Comparison of ENCODE assay signal across 17 cellular contexts in the genomic region with DNA sequence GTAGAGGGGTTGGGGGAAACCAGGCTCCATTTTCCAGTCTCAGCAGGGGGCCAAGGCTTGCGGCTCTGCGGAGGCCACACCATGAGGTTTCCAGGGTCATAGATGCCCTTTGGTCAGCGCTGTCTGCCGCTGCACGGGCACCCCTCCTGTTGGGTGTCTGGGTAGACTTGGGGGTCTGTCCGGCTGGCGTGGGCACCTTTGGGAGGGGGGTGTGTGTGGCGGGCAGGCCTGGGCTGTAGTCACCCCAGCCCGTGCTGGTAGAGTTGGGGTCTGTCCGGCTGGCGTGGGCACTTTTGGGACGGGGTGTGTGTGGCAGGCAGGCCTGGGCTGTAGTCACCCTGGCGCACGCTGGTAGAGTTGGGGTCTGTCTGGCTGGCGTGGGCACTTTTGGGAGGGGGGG. TPM values are rescaled to one million over a fixed set of nuclear protein-coding genes. Genes with fewer than 3 reads are reported as not detected.
DNase-seq lines count a peak whose midpoint lies in the region; ATAC-seq, FAIRE-seq and TF ChIP-seq lines count a peak whose summit lies in the region.
"Had no signal": no experiment of that assay in that cellular context is flagged by ENCODE, and none has a peak within 500 bp of the region (broad histone marks: within the 10 kb centered on the region; RNA-seq: fewer than 3 reads in every experiment).

No MANE protein-coding gene starts in this region.

- BruUV-seq in HepG2 (replicated peaks; lab: Mats Ljungman, UMichigan), result no TSS peak

- TF ChIP-seq EP300 in HepG2 (IDR thresholded peaks at IDR 0.05; ENCODE audit: low read depth in 2 of 2, low read length in 2 of 2) (no peak), HepG2 (CRISPR knock-in tag; IDR thresholded peaks at IDR 0.05; ENCODE audit: borderline replicate concordance) (no peak)

- no peak for TF ChIP-seq RAD21 in HepG2 (CRISPR knock-in tag; IDR thresholded peaks at IDR 0.05)

- FAIRE-seq in HepG2 (lab: Jason Lieb, UNC), result no peak
- FAIRE-seq: K562 had no signal

- ATAC-seq in right lobe of liver, result no peak
- ATAC-seq in HepG2, result no peak
- no peak for ATAC-seq in left cardiac atrium

- no peak overlapping the region for H2AFZ ChIP-seq in HepG2 (ENCODE audit: low read length)

- no peaks in the 10 kb centered on the region for H3K79me2 ChIP-seq in HepG2 (ENCODE audit: insufficient read depth, low read length)

- H3K36me3 ChIP-seq in right lobe of liver (no peaks in the 10 kb centered on the region), HepG2 (replicated peaks in 1 of 2; ENCODE audit: control insufficient read depth in 1 of 2, insufficient read depth in 2 of 2, low read length in 2 of 2) (no peaks in the 10 kb centered on the region), rectal smooth muscle tissue (ENCODE audit: control insufficient read depth, insufficient read depth, low read length) (no peaks in the 10 kb centered on the region)
- H3K36me3 ChIP-seq: HAP-1 had no signal

- no peak overlapping the region for H3K4me2 ChIP-seq in HepG2 (ENCODE audit: low read depth, low read length)

- POLR2A ChIA-PET in HepG2 (lab: Yijun Ruan, JAX), result no interaction called here

- H3K9me3 ChIP-seq in right lobe of liver, result no peaks in the 10 kb centered on the region
- H3K9me3 ChIP-seq in HepG2 (ENCODE audit: low read length), result no peaks in the 10 kb centered on the region
- H3K9me3 ChIP-seq: HAP-1 had no signal

- TF ChIP-seq CTCF in right lobe of liver (IDR thresholded peaks at IDR 0.05) (no peak), HepG2 (CRISPR knock-in tag; IDR thresholded peaks at IDR 0.05) (no peak)

- in situ Hi-C loops in HepG2 (cut with HindIII; ENCODE audit: extremely low pct_ligation_motif_present, low pct_unique_long_range_greater_than_20kb), result no loop called here

- H3K27me3 ChIP-seq in right lobe of liver (no peaks in the 10 kb centered on the region), HepG2 (ENCODE audit: control insufficient read depth in 1 of 2, insufficient read depth in 2 of 2, low read length in 2 of 2) (peaks cover 21 to 69% of the 10 kb centered on the region in 2 experiments), rectal smooth muscle tissue (ENCODE audit: control insufficient read depth, insufficient read depth, low read length) (peaks cover 7% of the 10 kb centered on the region)

- no peaks in the 10 kb centered on the region for H4K20me1 ChIP-seq in HepG2 (ENCODE audit: insufficient read depth, low read length)

- WGBS in right lobe of liver (ENCODE audit: insufficient coverage, low coverage, low lambda C conversion rate, missing lambda C conversion rate), result 60% methylated on average over 6 of the region's 15 CpGs
- 0% methylated on average over 1 of the region's 15 CpGs for WGBS in HepG2 (ENCODE audit: low lambda C conversion rate)

- H3K9ac ChIP-seq in HepG2 (ENCODE audit: insufficient read depth, low read depth, low read length) (no peak overlapping the region), rectal smooth muscle tissue (ENCODE audit: low read length) (no peak overlapping the region)

- CTCF ChIA-PET in HepG2 (lab: Yijun Ruan, JAX; ENCODE audit: low intra/inter-chr PET ratio, low total read pairs), result no interaction called here

- TF ChIP-seq POLR2A in right lobe of liver (IDR thresholded peaks at IDR 0.05) (no peak), HepG2 (IDR thresholded peaks at IDR 0.05; ENCODE audit: insufficient read depth in 1 of 2, low read depth in 2 of 2, low read length in 2 of 2) (no peak)

- H3K4me1 ChIP-seq in right lobe of liver, result no peaks in the 10 kb centered on the region
- peaks cover 3% of the 10 kb centered on the region for H3K4me1 ChIP-seq in HepG2 (ENCODE audit: insufficient read depth, low read length)
- H3K4me1 ChIP-seq in rectal smooth muscle tissue (ENCODE audit: control insufficient read depth, insufficient read depth, low read length), result peaks cover 4% of the 10 kb centered on the region
- H3K4me1 ChIP-seq: HAP-1 had no signal

- H3K4me3 ChIP-seq in right lobe of liver, result no peak overlapping the region
- H3K4me3 ChIP-seq in HepG2 (replicated peaks in 1 of 3; ENCODE audit: insufficient read depth in 1 of 3, low read depth in 2 of 3, low read length in 3 of 3), result no peak overlapping the region
- peak overlapping the region; percentile 25 for H3K4me3 ChIP-seq in rectal smooth muscle tissue (ENCODE audit: low read length)
- H3K4me3 ChIP-seq: HAP-1, K562 had no signal

- intact Hi-C loops in right lobe of liver (cut with DNase I) (loop anchor here in 1 of 2 donors (10.0 kb wide), 1 partner anchor 273 kb away; no protein-coding TSS in a partner anchor), HepG2 (cut with micrococcal nuclease; ENCODE audit: unreplicated experiment) (no loop called here), left cardiac atrium (cut with DNase I) (no loop called here)

- H3K27ac ChIP-seq in right lobe of liver, result no peak overlapping the region
- H3K27ac ChIP-seq in HepG2 (ENCODE audit: extremely low read length, insufficient read depth, low read length), result no peak overlapping the region
- no peak overlapping the region for H3K27ac ChIP-seq in rectal smooth muscle tissue (ENCODE audit: low read depth, low read length)

- DNase-seq in right lobe of liver (peak in 2 of 3 donors; percentile 16 to 41), HepG2 (ENCODE audit: low spot score) (no peak), left cardiac atrium (peak; percentile 19), COLO668 (lab: John Stamatoyannopoulos, UW; ENCODE audit: unreplicated experiment) (no peak), NCI-H748 (lab: John Stamatoyannopoulos, UW; ENCODE audit: unreplicated experiment) (no peak), hippocampal formation (lab: John Stamatoyannopoulos, UW) (no peak), SIG-M5 treated with dmso at 0.1 percent for 504 hours (lab: John Stamatoyannopoulos, UW; ENCODE audit: unreplicated experiment) (no peak)
- DNase-seq: activated B cell treated with CpG ODN at 0.5 μM for 24 hours, mesendoderm, NCI-H1436, OCI-M1, SW 1271 had no signal

RNA-seq across cellular contexts. Expression of a gene that starts 18.6 kb away (rescaled TPM):
- total RNA-seq in right lobe of liver (10 to 100 TPM in 3 of 6 experiments, 1 to 10 TPM in 3; 2.3 to 20.6 (median 8.8) TPM), HepG2 (2016; rRNA removed; fragmentation: Illumina TruSeq; extraction: Trizol) (0.29 and 1.00 TPM in 2 replicates), left cardiac atrium (10 to 100 TPM; 24.9 to 31.2 TPM)
- total RNA-seq in HepG2 (2016; cell fraction: cytosol; rRNA removed; fragmentation: Illumina TruSeq; extraction: Trizol; ENCODE audit: low read depth), result 0.35 and 2.3 TPM in 2 replicates
- 0.65 and 1.00 TPM in 2 replicates for total RNA-seq in HepG2 (2016; cell fraction: insoluble cytoplasmic fraction; rRNA removed; fragmentation: Illumina TruSeq; extraction: Trizol)
- total RNA-seq in HepG2 (2016; cell fraction: membrane; rRNA removed; fragmentation: Illumina TruSeq; extraction: Trizol), result 1.00 and 1.5 TPM in 2 replicates
- total RNA-seq in HepG2 (2016; cell fraction: nucleus; rRNA removed; fragmentation: Illumina TruSeq; extraction: Trizol), result not detected in 2 replicates
- polyA plus RNA-seq in HepG2 (2011; rRNA removed), result 0.59 and 1.5 TPM in 2 replicates
- 0.87 and 0.93 TPM in 2 replicates for polyA plus RNA-seq in HepG2 (2011; cell fraction: cytosol; rRNA removed)
- 1.4 and 10.9 TPM in 2 replicates for polyA plus RNA-seq in HepG2 (2011; cell fraction: nucleus; rRNA removed)
- 0.93 and 1.1 TPM in 2 replicates for polyA plus RNA-seq in HepG2 (2012)
- 0.59 and 1.5 TPM in 2 replicates for polyA plus RNA-seq in HepG2 (2016; cell fraction: cytosol; fragmentation: Illumina TruSeq; extraction: Trizol; ENCODE audit: low read depth)
- 0.38 and 0.45 TPM in 2 replicates for polyA plus RNA-seq in HepG2 (2016; cell fraction: insoluble cytoplasmic fraction; fragmentation: Illumina TruSeq; extraction: Trizol; ENCODE audit: low read depth)
- polyA plus RNA-seq in HepG2 (2016; cell fraction: membrane; fragmentation: Illumina TruSeq; extraction: Trizol; ENCODE audit: low read depth), result 0.73 and 1.2 TPM in 2 replicates
- 0.79 and 0.90 TPM in 2 replicates for polyA plus RNA-seq in HepG2 (2016; cell fraction: nucleus; fragmentation: Illumina TruSeq; extraction: Trizol; ENCODE audit: insufficient read depth, low read depth)
- polyA minus RNA-seq in HepG2 (2011; rRNA and poly(A)+ RNA removed; ENCODE audit: low replicate concordance), result 0.28 and 0.60 TPM in 2 replicates
- polyA minus RNA-seq in HepG2 (2011; cell fraction: cytosol; rRNA and poly(A)+ RNA removed), result 0.59 and 0.70 TPM in 2 replicates
- not detected in 2 replicates for polyA minus RNA-seq in HepG2 (2011; cell fraction: nucleus; rRNA and poly(A)+ RNA removed)
- total RNA-seq: epithelial cell of proximal tubule had no signal

RNA-seq across cellular contexts. Expression of a gene that starts 20.2 kb away (rescaled TPM):
- total RNA-seq in right lobe of liver, result not detected
- total RNA-seq in HepG2 (2016; rRNA removed; fragmentation: Illumina TruSeq; extraction: Trizol), result not detected in 2 replicates
- total RNA-seq in HepG2 (2016; cell fraction: cytosol; rRNA removed; fragmentation: Illumina TruSeq; extraction: Trizol; ENCODE audit: low read depth), result not detected in 2 replicates
- not detected in 2 replicates for total RNA-seq in HepG2 (2016; cell fraction: insoluble cytoplasmic fraction; rRNA removed; fragmentation: Illumina TruSeq; extraction: Trizol)
- not detected in 2 replicates for total RNA-seq in HepG2 (2016; cell fraction: membrane; rRNA removed; fragmentation: Illumina TruSeq; extraction: Trizol)
- not detected in 2 replicates for total RNA-seq in HepG2 (2016; cell fraction: nucleus; rRNA removed; fragmentation: Illumina TruSeq; extraction: Trizol)
- not detected in 2 replicates for polyA plus RNA-seq in HepG2 (2011; rRNA removed)
- not detected in 2 replicates for polyA plus RNA-seq in HepG2 (2011; cell fraction: cytosol; rRNA removed)
- polyA plus RNA-seq in HepG2 (2011; cell fraction: nucleus; rRNA removed), result not detected in 2 replicates
- polyA plus RNA-seq in HepG2 (2012), result 0.05 TPM in 1 of 2 replicates, not detected in the other
- polyA plus RNA-seq in HepG2 (2016; cell fraction: cytosol; fragmentation: Illumina TruSeq; extraction: Trizol; ENCODE audit: low read depth), result not detected in 2 replicates
- polyA plus RNA-seq in HepG2 (2016; cell fraction: insoluble cytoplasmic fraction; fragmentation: Illumina TruSeq; extraction: Trizol; ENCODE audit: low read depth), result not detected in 2 replicates
- polyA plus RNA-seq in HepG2 (2016; cell fraction: membrane; fragmentation: Illumina TruSeq; extraction: Trizol; ENCODE audit: low read depth), result not detected in 2 replicates
- polyA plus RNA-seq in HepG2 (2016; cell fraction: nucleus; fragmentation: Illumina TruSeq; extraction: Trizol; ENCODE audit: insufficient read depth, low read depth), result not detected in 2 replicates
- polyA minus RNA-seq in HepG2 (2011; rRNA and poly(A)+ RNA removed; ENCODE audit: low replicate concordance), result not detected in 2 replicates
- not detected in 2 replicates for polyA minus RNA-seq in HepG2 (2011; cell fraction: cytosol; rRNA and poly(A)+ RNA removed)
- not detected in 2 replicates for polyA minus RNA-seq in HepG2 (2011; cell fraction: nucleus; rRNA and poly(A)+ RNA removed)
- total RNA-seq in left cardiac atrium, result under 1 TPM; 0.10 to 0.50 TPM
- total RNA-seq: epithelial cell of proximal tubule, K562 had no signal
- polyA plus RNA-seq: K562 had no signal

RNA-seq across cellular contexts. Expression of a gene that starts 32.8 kb away (rescaled TPM):
- 1 to 10 TPM in 2 of 6 experiments, under 1 TPM in 1, not detected in 3; 0.31 to 1.9 (median 1.1) TPM for total RNA-seq in right lobe of liver
- 7.2 and 8.5 TPM in 2 replicates for total RNA-seq in HepG2 (2016; rRNA removed; fragmentation: Illumina TruSeq; extraction: Trizol)
- 4.6 and 5.0 TPM in 2 replicates for total RNA-seq in HepG2 (2016; cell fraction: cytosol; rRNA removed; fragmentation: Illumina TruSeq; extraction: Trizol; ENCODE audit: low read depth)
- 6.9 and 7.7 TPM in 2 replicates for total RNA-seq in HepG2 (2016; cell fraction: insoluble cytoplasmic fraction; rRNA removed; fragmentation: Illumina TruSeq; extraction: Trizol)
- 5.9 and 6.3 TPM in 2 replicates for total RNA-seq in HepG2 (2016; cell fraction: membrane; rRNA removed; fragmentation: Illumina TruSeq; extraction: Trizol)
- 2.2 and 3.4 TPM in 2 replicates for total RNA-seq in HepG2 (2016; cell fraction: nucleus; rRNA removed; fragmentation: Illumina TruSeq; extraction: Trizol)
- 12.0 and 21.2 TPM in 2 replicates for polyA plus RNA-seq in HepG2 (2011; rRNA removed)
- polyA plus RNA-seq in HepG2 (2011; cell fraction: cytosol; rRNA removed), result 19.5 and 30.5 TPM in 2 replicates
- polyA plus RNA-seq in HepG2 (2011; cell fraction: nucleus; rRNA removed), result 47.5 and 50.6 TPM in 2 replicates
- polyA plus RNA-seq in HepG2 (2012), result 52.9 and 67.0 TPM in 2 replicates
- polyA plus RNA-seq in HepG2 (2016; cell fraction: cytosol; fragmentation: Illumina TruSeq; extraction: Trizol; ENCODE audit: low read depth), result 7.5 and 8.0 TPM in 2 replicates
- polyA plus RNA-seq in HepG2 (2016; cell fraction: insoluble cytoplasmic fraction; fragmentation: Illumina TruSeq; extraction: Trizol; ENCODE audit: low read depth), result 6.6 and 8.3 TPM in 2 replicates
- polyA plus RNA-seq in HepG2 (2016; cell fraction: membrane; fragmentation: Illumina TruSeq; extraction: Trizol; ENCODE audit: low read depth), result 4.0 and 6.2 TPM in 2 replicates
- polyA plus RNA-seq in HepG2 (2016; cell fraction: nucleus; fragmentation: Illumina TruSeq; extraction: Trizol; ENCODE audit: insufficient read depth, low read depth), result 5.3 and 9.8 TPM in 2 replicates
- polyA minus RNA-seq in HepG2 (2011; rRNA and poly(A)+ RNA removed; ENCODE audit: low replicate concordance), result 2.8 TPM in 1 of 2 replicates, not detected in the other
- 3.9 and 4.6 TPM in 2 replicates for polyA minus RNA-seq in HepG2 (2011; cell fraction: cytosol; rRNA and poly(A)+ RNA removed)
- 2.6 and 3.2 TPM in 2 replicates for polyA minus RNA-seq in HepG2 (2011; cell fraction: nucleus; rRNA and poly(A)+ RNA removed)
- total RNA-seq in left cardiac atrium, result under 1 TPM; 0.35 to 0.52 TPM
- total RNA-seq: epithelial cell of proximal tubule, K562 had no signal
- polyA plus RNA-seq: K562 had no signal

RNA-seq across cellular contexts. Expression of a gene that starts 36.7 kb away (rescaled TPM):
- total RNA-seq in right lobe of liver (under 1 TPM in 1 of 6 experiments, not detected in 5; 0.68 TPM), HepG2 (2016; rRNA removed; fragmentation: Illumina TruSeq; extraction: Trizol) (0.60 TPM in 1 of 2 replicates, not detected in the other), left cardiac atrium (not detected)
- total RNA-seq in HepG2 (2016; cell fraction: cytosol; rRNA removed; fragmentation: Illumina TruSeq; extraction: Trizol; ENCODE audit: low read depth), result not detected in 2 replicates
- total RNA-seq in HepG2 (2016; cell fraction: insoluble cytoplasmic fraction; rRNA removed; fragmentation: Illumina TruSeq; extraction: Trizol), result 0.19 TPM in 1 of 2 replicates, not detected in the other
- total RNA-seq in HepG2 (2016; cell fraction: membrane; rRNA removed; fragmentation: Illumina TruSeq; extraction: Trizol), result 0.12 and 0.24 TPM in 2 replicates
- 0.38 and 1.4 TPM in 2 replicates for total RNA-seq in HepG2 (2016; cell fraction: nucleus; rRNA removed; fragmentation: Illumina TruSeq; extraction: Trizol)
- polyA plus RNA-seq in HepG2 (2011; rRNA removed), result 2.1 and 2.3 TPM in 2 replicates
- 0.23 and 0.67 TPM in 2 replicates for polyA plus RNA-seq in HepG2 (2011; cell fraction: cytosol; rRNA removed)
- 64.9 and 87.5 TPM in 2 replicates for polyA plus RNA-seq in HepG2 (2011; cell fraction: nucleus; rRNA removed)
- 0.56 and 1.3 TPM in 2 replicates for polyA plus RNA-seq in HepG2 (2012)
- not detected in 2 replicates for polyA plus RNA-seq in HepG2 (2016; cell fraction: cytosol; fragmentation: Illumina TruSeq; extraction: Trizol; ENCODE audit: low read depth)
- polyA plus RNA-seq in HepG2 (2016; cell fraction: insoluble cytoplasmic fraction; fragmentation: Illumina TruSeq; extraction: Trizol; ENCODE audit: low read depth), result not detected in 2 replicates
- polyA plus RNA-seq in HepG2 (2016; cell fraction: membrane; fragmentation: Illumina TruSeq; extraction: Trizol; ENCODE audit: low read depth), result not detected in 2 replicates
- polyA plus RNA-seq in HepG2 (2016; cell fraction: nucleus; fragmentation: Illumina TruSeq; extraction: Trizol; ENCODE audit: insufficient read depth, low read depth), result 1.7 and 2.2 TPM in 2 replicates
- 0.28 TPM in 1 of 2 replicates, not detected in the other for polyA minus RNA-seq in HepG2 (2011; rRNA and poly(A)+ RNA removed; ENCODE audit: low replicate concordance)
- 0.62 TPM in 1 of 2 replicates, not detected in the other for polyA minus RNA-seq in HepG2 (2011; cell fraction: cytosol; rRNA and poly(A)+ RNA removed)
- polyA minus RNA-seq in HepG2 (2011; cell fraction: nucleus; rRNA and poly(A)+ RNA removed), result 2.9 and 3.7 TPM in 2 replicates
- total RNA-seq: activated B cell treated with CpG ODN at 0.5 μM for 24 hours; activated naive CD8-positive, alpha-beta T cell treated with anti-CD3 and anti-CD28 coated beads for 36 hours; K562 had no signal
- polyA plus RNA-seq: K562 had no signal

RNA-seq across cellular contexts. Expression of a gene that starts 48.0 kb away (rescaled TPM):
- total RNA-seq in right lobe of liver (1 to 10 TPM in 1 of 6 experiments, under 1 TPM in 1, not detected in 4; 0.44 to 2.2 TPM), HepG2 (2016; rRNA removed; fragmentation: Illumina TruSeq; extraction: Trizol) (not detected in 2 replicates), left cardiac atrium (10 to 100 TPM; 11.7 to 28.5 TPM)
- not detected in 2 replicates for total RNA-seq in HepG2 (2016; cell fraction: cytosol; rRNA removed; fragmentation: Illumina TruSeq; extraction: Trizol; ENCODE audit: low read depth)
- total RNA-seq in HepG2 (2016; cell fraction: insoluble cytoplasmic fraction; rRNA removed; fragmentation: Illumina TruSeq; extraction: Trizol), result not detected in 2 replicates
- total RNA-seq in HepG2 (2016; cell fraction: membrane; rRNA removed; fragmentation: Illumina TruSeq; extraction: Trizol), result not detected in 2 replicates
- not detected in 2 replicates for total RNA-seq in HepG2 (2016; cell fraction: nucleus; rRNA removed; fragmentation: Illumina TruSeq; extraction: Trizol)
- polyA plus RNA-seq in HepG2 (2011; rRNA removed), result not detected in 2 replicates
- not detected in 2 replicates for polyA plus RNA-seq in HepG2 (2011; cell fraction: cytosol; rRNA removed)
- not detected in 2 replicates for polyA plus RNA-seq in HepG2 (2011; cell fraction: nucleus; rRNA removed)
- not detected in 2 replicates for polyA plus RNA-seq in HepG2 (2012)
- polyA plus RNA-seq in HepG2 (2016; cell fraction: cytosol; fragmentation: Illumina TruSeq; extraction: Trizol; ENCODE audit: low read depth), result not detected in 2 replicates
- polyA plus RNA-seq in HepG2 (2016; cell fraction: insoluble cytoplasmic fraction; fragmentation: Illumina TruSeq; extraction: Trizol; ENCODE audit: low read depth), result not detected in 2 replicates
- polyA plus RNA-seq in HepG2 (2016; cell fraction: membrane; fragmentation: Illumina TruSeq; extraction: Trizol; ENCODE audit: low read depth), result not detected in 2 replicates
- polyA plus RNA-seq in HepG2 (2016; cell fraction: nucleus; fragmentation: Illumina TruSeq; extraction: Trizol; ENCODE audit: insufficient read depth, low read depth), result not detected in 2 replicates
- polyA minus RNA-seq in HepG2 (2011; rRNA and poly(A)+ RNA removed; ENCODE audit: low replicate concordance), result not detected in 2 replicates
- polyA minus RNA-seq in HepG2 (2011; cell fraction: cytosol; rRNA and poly(A)+ RNA removed), result not detected in 2 replicates
- polyA minus RNA-seq in HepG2 (2011; cell fraction: nucleus; rRNA and poly(A)+ RNA removed), result not detected in 2 replicates
- total RNA-seq: epithelial cell of proximal tubule, K562 had no signal

Comparison
In these comparisons a context has a peak if more than half of its experiments do, and no peak if none do; other contexts are left out.
1. DNase-seq: peak in right lobe of liver (2 of 3) and left cardiac atrium (single experiment); none in HepG2 (single experiment), COLO668 (single experiment), NCI-H748 (single experiment), hippocampal formation (0 of 2) and SIG-M5 treated with dmso at 0.1 percent for 504 hours (single experiment).